ENCODE assay signal across 27 cellular contexts in genomic region chr5:179354305-179354882, GRCh38. TPM values are rescaled to one million over a fixed set of nuclear protein-coding genes. Genes with fewer than 3 reads are reported as not detected.
"Had no signal": no experiment of that assay in that cellular context is flagged by ENCODE, and none has a peak within 500 bp of the region (broad histone marks: within the 10 kb centered on the region; RNA-seq: fewer than 3 reads in every experiment).

No MANE protein-coding gene starts in this region.

- ATAC-seq: activated CD8-positive, alpha-beta T cell treated with anti-CD3 and anti-CD28 coated beads for 36 hours; activated T-cell treated with anti-CD3 and anti-CD28 coated beads, Interleukin-2, amount 50 U/mL, for 4 hours; activated T-helper 17 cell treated with anti-CD3 and anti-CD28 coated beads, Interleukin-2, amount 50 U/mL, for 72 hours; esophagus mucosa; WTC11 had no signal

- H3K27ac Mint-ChIP-seq: activated CD4-positive, alpha-beta T cell treated with anti-CD3 and anti-CD28 coated beads, Interleukin-2, amount 10 ng/mL, durations not matched to agents 7 days and 5 days; activated CD8-positive, alpha-beta T cell treated with anti-CD3 and anti-CD28 coated beads for 36 hours; activated naive CD8-positive, alpha-beta T cell; activated T-helper 17 cell treated with anti-CD3 and anti-CD28 coated beads, Interleukin-2, amount 50 U/mL, for 72 hours; WTC11 had no signal

- H3K27me3 ChIP-seq: brain microvascular endothelial cell had no signal

- H3K36me3 Mint-ChIP-seq: activated naive CD8-positive, alpha-beta T cell; WTC11 had no signal

- H3K27ac ChIP-seq: brain microvascular endothelial cell, VCaP had no signal

- H3K27me3 Mint-ChIP-seq: activated CD4-positive, alpha-beta T cell treated with anti-CD3 and anti-CD28 coated beads, Interleukin-2, amount 10 ng/mL, durations not matched to agents 7 days and 5 days had no signal

- H3K4me3 Mint-ChIP-seq: activated CD4-positive, alpha-beta T cell treated with anti-CD3 and anti-CD28 coated beads, Interleukin-2, amount 10 ng/mL, durations not matched to agents 7 days and 5 days; activated CD8-positive, alpha-beta T cell treated with anti-CD3 and anti-CD28 coated beads for 36 hours; activated naive CD8-positive, alpha-beta T cell; activated T-cell treated with anti-CD3 and anti-CD28 coated beads, Interleukin-2, amount 50 U/mL, for 4 hours; activated T-helper 17 cell treated with anti-CD3 and anti-CD28 coated beads, Interleukin-2, amount 50 U/mL, for 72 hours; WTC11 had no signal

- H3K9me3 Mint-ChIP-seq: activated CD4-positive, alpha-beta T cell treated with anti-CD3 and anti-CD28 coated beads, Interleukin-2, amount 10 ng/mL, durations not matched to agents 7 days and 5 days; activated CD8-positive, alpha-beta T cell treated with anti-CD3 and anti-CD28 coated beads for 36 hours; activated T-cell treated with anti-CD3 and anti-CD28 coated beads, Interleukin-2, amount 50 U/mL, for 4 hours; activated T-helper 17 cell treated with anti-CD3 and anti-CD28 coated beads, Interleukin-2, amount 50 U/mL, for 72 hours; WTC11 had no signal

- H3K4me1 Mint-ChIP-seq: activated CD4-positive, alpha-beta T cell treated with anti-CD3 and anti-CD28 coated beads, Interleukin-2, amount 10 ng/mL, durations not matched to agents 7 days and 5 days; activated T-helper 17 cell treated with anti-CD3 and anti-CD28 coated beads, Interleukin-2, amount 50 U/mL, for 72 hours had no signal

- DNase-seq: activated CD4-positive, alpha-beta T cell treated with anti-CD3 and anti-CD28 coated beads for 1 hour; activated CD4-positive, alpha-beta T cell treated with anti-CD3 and anti-CD28 coated beads for 4 hours; activated CD4-positive, alpha-beta T cell treated with anti-CD3 and anti-CD28 coated beads, Interleukin-2, amount 10 ng/mL, durations not matched to agents 7 days and 5 days; activated CD4-positive, alpha-beta T cell treated with anti-CD3 and anti-CD28 coated beads, Interleukin-2, amount 50 U/mL, for 48 hours; activated CD8-positive, alpha-beta memory T cell treated with anti-CD3 and anti-CD28 coated beads for 24 hours; activated CD8-positive, alpha-beta T cell treated with anti-CD3 and anti-CD28 coated beads for 36 hours; activated effector memory CD4-positive, alpha-beta T cell treated with Interleukin-2 at 50 U/mL for 16 hours; activated gamma-delta T cell treated with Interleukin-2 at 50 U/mL for 16 hours; activated naive CD4-positive, alpha-beta T cell treated with anti-CD3 and anti-CD28 coated beads, Interleukin-2, amount 50 U/mL, for 16 hours; activated naive CD4-positive, alpha-beta T cell treated with Interleukin-2 at 50 U/mL for 16 hours; activated T-cell treated with anti-CD3 and anti-CD28 coated beads, Interleukin-2, amount 50 U/mL, for 4 hours; amniotic stem cell; anterior cingulate cortex; brain microvascular endothelial cell; caudate nucleus; cortex of kidney; effector CD8-positive, alpha-beta T cell; foreskin fibroblast; head of caudate nucleus; hippocampal formation; T-helper 2 cell had no signal

- H3K36me3 ChIP-seq: brain microvascular endothelial cell had no signal

RNA-seq across cellular contexts. Expression of gene ADAMTS2, which starts 9.1 kb away (rescaled TPM):
- total RNA-seq: activated CD4-positive, alpha-beta T cell treated with anti-CD3 and anti-CD28 coated beads, Interleukin-2, amount 10 ng/mL, durations not matched to agents 7 days and 5 days; activated CD8-positive, alpha-beta T cell treated with anti-CD3 and anti-CD28 coated beads for 36 hours; activated T-helper 17 cell treated with anti-CD3 and anti-CD28 coated beads, Interleukin-2, amount 50 U/mL, for 72 hours; dermis microvascular lymphatic vessel endothelial cell had no signal
